In the genomic region with DNA sequence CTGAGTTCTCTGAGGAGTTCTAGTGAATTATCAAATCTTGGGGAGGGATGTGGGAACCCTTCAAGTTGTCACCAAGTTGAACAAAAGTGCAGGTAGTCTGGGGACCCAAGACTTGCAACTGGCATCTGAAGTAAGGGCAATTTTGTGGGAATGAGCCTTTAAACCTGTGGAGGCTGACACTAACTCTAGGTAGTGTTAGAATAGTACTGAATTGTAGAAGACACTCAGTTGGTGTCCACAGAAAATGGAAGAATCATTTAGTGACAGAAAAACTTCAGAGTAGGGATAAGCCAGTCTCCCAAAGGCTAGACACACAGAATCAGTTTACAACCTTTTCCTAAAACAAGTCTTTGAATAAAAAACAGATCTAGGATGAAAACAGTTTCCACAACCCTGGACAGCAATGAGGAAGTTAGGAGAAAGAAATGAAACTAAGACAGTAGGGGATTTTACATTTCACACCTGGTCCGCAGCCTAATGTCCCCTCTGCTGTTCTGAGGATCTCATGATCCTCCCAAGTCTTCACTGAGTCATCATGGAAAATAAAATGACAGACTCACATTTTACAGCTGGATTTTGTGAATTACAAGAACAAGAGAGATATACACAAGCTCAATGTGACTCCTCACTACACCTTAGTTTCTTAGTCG, we compare ENCODE assay signal across 16 cellular contexts. TPM values are rescaled to one million over a fixed set of nuclear protein-coding genes. Genes with fewer than 3 reads are reported as not detected.
DNase-seq lines count a peak whose midpoint lies in the region; ATAC-seq, FAIRE-seq and TF ChIP-seq lines count a peak whose summit lies in the region.
"Had no signal": no experiment of that assay in that cellular context is flagged by ENCODE, and none has a peak within 500 bp of the region (broad histone marks: within the 10 kb centered on the region; RNA-seq: fewer than 3 reads in every experiment).

No MANE protein-coding gene starts in this region.

- ATAC-seq in GM19467 (IDR thresholded peaks at IDR 0.05; ENCODE audit: unreplicated experiment): peak; percentile 64
- peak; percentile 82 for ATAC-seq in HG02885 (IDR thresholded peaks at IDR 0.05; ENCODE audit: poor library complexity, unreplicated experiment)
- no peak for ATAC-seq in natural killer cell treated with Interleukin-12 subunit alpha and Interleukin-12 subunit beta and Interleukin-15 and Interleukin-18, amount 100 ng/mL, for 72 hours
- ATAC-seq: left ventricle myocardium superior, psoas muscle had no signal

- H3K27me3 Mint-ChIP-seq in natural killer cell treated with Interleukin-12 subunit alpha and Interleukin-12 subunit beta and Interleukin-15 and Interleukin-18, amount 100 ng/mL, for 72 hours: peaks cover 12 to 16% of the 10 kb centered on the region in 2 donors

- FAIRE-seq in GM12892 (lab: Jason Lieb, UNC): peak; percentile 67

- TF ChIP-seq POLR2A in GM12892 (IDR thresholded peaks at IDR 0.05; ENCODE audit: low read depth, low read length): no peak

- DNase-seq in GM12892 (ENCODE audit: insufficient read length) (no peak), T-helper 9 cell (no peak), HEK293T (ENCODE audit: extremely low spot score) (no peak)
- no peak for DNase-seq in natural killer cell treated with Interleukin-12 subunit alpha and Interleukin-12 subunit beta and Interleukin-15 and Interleukin-18, amount 100 ng/mL, for 72 hours (ENCODE audit: low spot score)
- no peak for DNase-seq in stimulated activated CD4-positive, alpha-beta T cell treated with anti-CD3 and anti-CD28 coated beads, Interleukin-2, amount 100 ng/mL, for 24 hours
- DNase-seq: activated effector memory CD4-positive, alpha-beta T cell treated with anti-CD3 and anti-CD28 coated beads, Interleukin-2, amount 50 U/mL, for 16 hours; left ventricle myocardium superior; NCI-H146; OCI-M1; psoas muscle; upper lobe of left lung had no signal

- no peaks in the 10 kb centered on the region for H3K4me1 Mint-ChIP-seq in natural killer cell treated with Interleukin-12 subunit alpha and Interleukin-12 subunit beta and Interleukin-15 and Interleukin-18, amount 100 ng/mL, for 72 hours (ENCODE audit: low read depth in 2 of 2)
- H3K4me1 Mint-ChIP-seq: central memory CD8-positive, alpha-beta T cell had no signal

- H3K36me3 Mint-ChIP-seq in natural killer cell treated with Interleukin-12 subunit alpha and Interleukin-12 subunit beta and Interleukin-15 and Interleukin-18, amount 100 ng/mL, for 72 hours: no peaks in the 10 kb centered on the region

- H3K27ac Mint-ChIP-seq in natural killer cell treated with Interleukin-12 subunit alpha and Interleukin-12 subunit beta and Interleukin-15 and Interleukin-18, amount 100 ng/mL, for 72 hours: no peak overlapping the region

- peaks cover 19% of the 10 kb centered on the region for H3K4me1 ChIP-seq in OCI-LY3 (ENCODE audit: low read length)
- H3K4me1 ChIP-seq: psoas muscle, upper lobe of left lung had no signal

- POLR2A ChIA-PET in HEK293T (lab: Yijun Ruan, JAX): no interaction called here

- CTCF ChIA-PET in HEK293T (lab: Yijun Ruan, JAX): no interaction called here

- H3K79me2 ChIP-seq in OCI-LY3 (ENCODE audit: low read length): no peaks in the 10 kb centered on the region

- H3K36me3 ChIP-seq in OCI-LY3 (replicated peaks; ENCODE audit: low read depth, low read length): no peaks in the 10 kb centered on the region
- H3K36me3 ChIP-seq: upper lobe of left lung had no signal

- H3K9me3 Mint-ChIP-seq in natural killer cell treated with Interleukin-12 subunit alpha and Interleukin-12 subunit beta and Interleukin-15 and Interleukin-18, amount 100 ng/mL, for 72 hours: no peaks in the 10 kb centered on the region
- H3K9me3 Mint-ChIP-seq: central memory CD8-positive, alpha-beta T cell had no signal

- H3K4me2 ChIP-seq in OCI-LY3 (ENCODE audit: low read length): peak overlapping the region; percentile 60

- no peak for TF ChIP-seq CTCF in OCI-LY3 (IDR thresholded peaks at IDR 0.05; ENCODE audit: low read depth, low read length)

- H3K4me3 ChIP-seq in OCI-LY3 (ENCODE audit: low read length): peak overlapping the region; percentile 4; the same call in 1 of the 2 replicates
- H3K4me3 ChIP-seq: psoas muscle, upper lobe of left lung had no signal

- no peaks in the 10 kb centered on the region for H3K9me3 ChIP-seq in OCI-LY3 (ENCODE audit: insufficient read depth, low read length)
- H3K9me3 ChIP-seq: psoas muscle, upper lobe of left lung had no signal

- H3K27me3 ChIP-seq in OCI-LY3 (ENCODE audit: low read depth, low read length): no peaks in the 10 kb centered on the region
- H3K27me3 ChIP-seq: upper lobe of left lung had no signal

- no peak overlapping the region for H2AFZ ChIP-seq in OCI-LY3 (ENCODE audit: low read depth, low read length)

- H3K27ac ChIP-seq in OCI-LY3 (ENCODE audit: low read length): no peak overlapping the region
- H3K27ac ChIP-seq: psoas muscle, upper lobe of left lung, VCaP had no signal

- no peaks in the 10 kb centered on the region for H4K20me1 ChIP-seq in OCI-LY3 (ENCODE audit: insufficient read depth, low read length)

- no peak overlapping the region for H3K9ac ChIP-seq in OCI-LY3 (ENCODE audit: low read length)

- no peak overlapping the region for H3K4me3 Mint-ChIP-seq in natural killer cell treated with Interleukin-12 subunit alpha and Interleukin-12 subunit beta and Interleukin-15 and Interleukin-18, amount 100 ng/mL, for 72 hours
- H3K4me3 Mint-ChIP-seq: central memory CD8-positive, alpha-beta T cell had no signal

TF ChIP-seq in HEK293T, 16 proteins besides CTCF, POLR2A, EP300 and RAD21:
- TF ChIP-seq, protein P1, sequence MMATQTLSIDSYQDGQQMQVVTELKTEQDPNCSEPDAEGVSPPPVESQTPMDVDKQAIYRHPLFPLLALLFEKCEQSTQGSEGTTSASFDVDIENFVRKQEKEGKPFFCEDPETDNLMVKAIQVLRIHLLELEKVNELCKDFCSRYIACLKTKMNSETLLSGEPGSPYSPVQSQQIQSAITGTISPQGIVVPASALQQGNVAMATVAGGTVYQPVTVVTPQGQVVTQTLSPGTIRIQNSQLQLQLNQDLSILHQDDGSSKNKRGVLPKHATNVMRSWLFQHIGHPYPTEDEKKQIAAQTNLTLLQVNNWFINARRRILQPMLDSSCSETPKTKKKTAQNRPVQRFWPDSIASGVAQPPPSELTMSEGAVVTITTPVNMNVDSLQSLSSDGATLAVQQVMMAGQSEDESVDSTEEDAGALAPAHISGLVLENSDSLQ (IDR thresholded peaks at IDR 0.05): no peak
- TF ChIP-seq BHLHE40 (IDR thresholded peaks at IDR 0.05; ENCODE audit: borderline replicate concordance): no peak
- TF ChIP-seq LEF1 (IDR thresholded peaks at IDR 0.05; ENCODE audit: borderline replicate concordance): no peak
- no peak for TF ChIP-seq TARDBP (IDR thresholded peaks at IDR 0.05)
- TF ChIP-seq CTBP1 (IDR thresholded peaks at IDR 0.05; ENCODE audit: borderline replicate concordance): no peak
- no peak for TF ChIP-seq FOXM1 (IDR thresholded peaks at IDR 0.05; ENCODE audit: borderline replicate concordance)
- no peak for TF ChIP-seq NFRKB (IDR thresholded peaks at IDR 0.05)
- no peak for TF ChIP-seq SUZ12 (IDR thresholded peaks at IDR 0.05)
- no peak for TF ChIP-seq ZNF384 (IDR thresholded peaks at IDR 0.05)
- no peak for TF ChIP-seq FOXK2 (IDR thresholded peaks at IDR 0.05)
- no peak for TF ChIP-seq SP1 (IDR thresholded peaks at IDR 0.05)
- TF ChIP-seq HDGF (IDR thresholded peaks at IDR 0.05; ENCODE audit: borderline replicate concordance): no peak
- TF ChIP-seq ELF4 (IDR thresholded peaks at IDR 0.05): no peak
- no peak for TF ChIP-seq ARNT (IDR thresholded peaks at IDR 0.05)
- no peak for TF ChIP-seq L3MBTL2 (conservative IDR thresholded peaks at IDR 0.05)
- TF ChIP-seq FOXA1 (IDR thresholded peaks at IDR 0.05): no peak

RNA-seq across cellular contexts. Expression of a gene that starts 23.0 kb away (rescaled TPM):
- 18.9 TPM for polyA plus RNA-seq in GM12892 (2012; ENCODE audit: missing spikeins)
- total RNA-seq in natural killer cell treated with Interleukin-12 subunit alpha and Interleukin-12 subunit beta and Interleukin-15 and Interleukin-18, amount 100 ng/mL, for 72 hours: 10 to 100 TPM; 20.3 to 32.2 TPM

Comparison
In these comparisons a context has a peak if more than half of its experiments do, and no peak if none do; other contexts are left out.
1. ATAC-seq: peak in GM19467 (single experiment) and HG02885 (single experiment); none in natural killer cell treated with Interleukin-12 subunit alpha and Interleukin-12 subunit beta and Interleukin-15 and Interleukin-18, amount 100 ng/mL, for 72 hours (0 of 2).